ENCODE assay signal across 12 cellular contexts in genomic region chr4:81084029-81084428, GRCh38. TPM values are rescaled to one million over a fixed set of nuclear protein-coding genes. Genes with fewer than 3 reads are reported as not detected.
A peak's percentile ranks its signal among the peaks of the same experiment; 100 is the strongest.
DNase-seq lines count a peak whose midpoint lies in the region; TF ChIP-seq lines count a peak whose summit lies in the region.
"Had no signal": no experiment of that assay in that cellular context is flagged by ENCODE, and none has a peak within 500 bp of the region (broad histone marks: within the 10 kb centered on the region; RNA-seq: fewer than 3 reads in every experiment).

No MANE protein-coding gene starts in this region.

- no peaks in the 10 kb centered on the region for H3K9me3 ChIP-seq in mesenchymal stem cell (ENCODE audit: control insufficient read depth, low read length)
- H3K9me3 ChIP-seq: heart left ventricle, upper lobe of left lung had no signal

- H2AFZ ChIP-seq in mesenchymal stem cell (ENCODE audit: low read depth, low read length): no peak overlapping the region

- H3K18ac ChIP-seq in mesenchymal stem cell (ENCODE audit: low read depth in 1 of 2, low read length in 2 of 2): no peak overlapping the region

- H4K91ac ChIP-seq in mesenchymal stem cell (ENCODE audit: low read length): no peak overlapping the region

- H3K27me3 ChIP-seq in mesenchymal stem cell (ENCODE audit: control insufficient read depth in 1 of 2, insufficient read depth in 1 of 2, low read length in 2 of 2): no peaks in the 10 kb centered on the region
- H3K27me3 ChIP-seq: heart left ventricle, upper lobe of left lung had no signal

- no peak overlapping the region for H2BK12ac ChIP-seq in mesenchymal stem cell (ENCODE audit: low read length in 2 of 2)

- no peak overlapping the region for H3K4me2 ChIP-seq in mesenchymal stem cell (ENCODE audit: low read length, poor library complexity, severe bottlenecking)

- no peaks in the 10 kb centered on the region for H3K79me1 ChIP-seq in mesenchymal stem cell (replicated peaks; ENCODE audit: low read length, poor library complexity, severe bottlenecking)

- H3K9ac ChIP-seq in mesenchymal stem cell (ENCODE audit: low read length): peak overlapping the region; percentile 23

- in situ Hi-C loops in astrocyte of the cerebellum (cut with HindIII; ENCODE audit: low sequenced_read_pairs): no loop called here

- no peak overlapping the region for H2AK5ac ChIP-seq in mesenchymal stem cell (ENCODE audit: low read length, severe bottlenecking)

- H3K4me3 ChIP-seq in astrocyte of the cerebellum (ENCODE audit: low read depth, low read length) (no peak overlapping the region), mesenchymal stem cell (ENCODE audit: insufficient read depth in 1 of 2, low read depth in 1 of 2, low read length in 2 of 2) (no peak overlapping the region)
- H3K4me3 ChIP-seq: heart left ventricle, upper lobe of left lung had no signal

- no peak overlapping the region for H2BK5ac ChIP-seq in mesenchymal stem cell (ENCODE audit: low read depth, low read length, poor library complexity, severe bottlenecking)

- H3K27ac ChIP-seq in mesenchymal stem cell (ENCODE audit: low read length, poor library complexity, severe bottlenecking) (no peak overlapping the region), caudate nucleus (ENCODE audit: low read depth, low read length) (no peak overlapping the region)
- H3K27ac ChIP-seq: heart left ventricle, upper lobe of left lung had no signal

- no peak overlapping the region for H2BK120ac ChIP-seq in mesenchymal stem cell (ENCODE audit: low read depth, low read length)

- no peak overlapping the region for H4K8ac ChIP-seq in mesenchymal stem cell (ENCODE audit: low read length)

- no peak overlapping the region for H2BK15ac ChIP-seq in mesenchymal stem cell (ENCODE audit: low read depth, poor library complexity, severe bottlenecking)

- peak; percentile 61 for DNase-seq in DMS53 treated with DMSO at 0.1 percent for 48 hours (lab: John Stamatoyannopoulos, UW; ENCODE audit: unreplicated experiment)
- peak; percentile 12 for DNase-seq in LoVo (ENCODE audit: low spot score)
- DNase-seq in astrocyte of the cerebellum (ENCODE audit: low read depth): peak; percentile 16
- peak; percentile 6 for DNase-seq in mesenchymal stem cell
- DNase-seq in caudate nucleus (lab: John Stamatoyannopoulos, UW): no peak
- no peak for DNase-seq in NCI-H2227 treated with DMSO at 0.1 percent for 48 hours (lab: John Stamatoyannopoulos, UW)
- no peak for DNase-seq in activated CD4-positive, CD25-positive, alpha-beta regulatory T cell (lab: John Stamatoyannopoulos, UW)
- DNase-seq in NOMO-1 treated with DMSO at 0.1 percent for 48 hours (lab: John Stamatoyannopoulos, UW; ENCODE audit: unreplicated experiment): no peak
- DNase-seq: DMS79 treated with DMSO at 0.1 percent for 48 hours, heart left ventricle, NCI-H2081 treated with DMSO at 0.1 percent for 48 hours, upper lobe of left lung had no signal

- peak; percentile 43 for TF ChIP-seq CTCF in astrocyte of the cerebellum (IDR thresholded peaks at IDR 0.05; ENCODE audit: low read depth, low read length, missing control alignments)

- no peak overlapping the region for H3K4ac ChIP-seq in mesenchymal stem cell (ENCODE audit: low read depth in 1 of 2, low read length in 2 of 2)

- peaks cover 0 to 24% of the 10 kb centered on the region in 2 experiments for H3K36me3 ChIP-seq in mesenchymal stem cell (ENCODE audit: control insufficient read depth in 1 of 2, insufficient read depth in 2 of 2, low read depth in 1 of 2, low read length in 2 of 2)
- H3K36me3 ChIP-seq: heart left ventricle, upper lobe of left lung had no signal

- H3K4me1 ChIP-seq in mesenchymal stem cell (ENCODE audit: control insufficient read depth, insufficient read depth, low read depth, low read length): no peaks in the 10 kb centered on the region
- H3K4me1 ChIP-seq: heart left ventricle, upper lobe of left lung had no signal

- H3K23ac ChIP-seq in mesenchymal stem cell (ENCODE audit: low read length in 2 of 2): no peak overlapping the region

- no peak overlapping the region for H3K14ac ChIP-seq in mesenchymal stem cell (ENCODE audit: low read length in 2 of 2)

RNA-seq across cellular contexts. Expression of gene BMP3, which starts 53.5 kb away (rescaled TPM):
- not detected for polyA plus RNA-seq in mesenchymal stem cell (2013, experiment 1 of 2)
- polyA plus RNA-seq in mesenchymal stem cell (2013, experiment 2 of 2): not detected
- polyA plus RNA-seq: heart left ventricle had no signal

Comparison
In these comparisons a context has a peak if more than half of its experiments do, and no peak if none do; other contexts are left out.
1. DNase-seq: peak in DMS53 treated with DMSO at 0.1 percent for 48 hours (single experiment), LoVo (single experiment), astrocyte of the cerebellum (single experiment) and mesenchymal stem cell (single experiment); none in caudate nucleus (0 of 61), NCI-H2227 treated with DMSO at 0.1 percent for 48 hours (single experiment), activated CD4-positive, CD25-positive, alpha-beta regulatory T cell (0 of 4) and NOMO-1 treated with DMSO at 0.1 percent for 48 hours (single experiment).